In the genomic region with DNA sequence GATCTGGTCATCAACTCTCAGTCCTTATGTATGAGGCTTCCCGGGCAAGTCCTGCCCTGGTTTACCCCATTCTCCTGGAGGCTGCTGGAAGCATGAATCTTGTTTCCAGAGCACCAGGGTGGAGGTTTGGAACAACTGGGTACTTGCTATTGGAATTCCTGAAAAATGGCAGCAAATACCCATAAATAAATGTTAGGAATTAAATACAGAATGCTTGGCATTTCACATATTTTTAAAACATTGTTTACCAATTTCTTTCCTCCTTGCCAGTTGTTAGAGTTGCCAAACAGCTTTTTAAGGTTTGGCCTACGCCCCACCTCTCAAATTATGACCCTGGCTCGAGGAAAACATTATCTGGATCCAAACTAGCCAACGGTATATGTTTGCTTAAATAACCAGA, we compare ENCODE assay signal across 27 cellular contexts.
"Had no signal": no experiment of that assay in that cellular context is flagged by ENCODE, and none has a peak within 500 bp of the region (broad histone marks: within the 10 kb centered on the region; RNA-seq: fewer than 3 reads in every experiment).

No MANE protein-coding gene starts in this region.

- H3K9me3 ChIP-seq: ascending aorta had no signal

- DNase-seq: activated B cell treated with CpG ODN at 0.5 μM for 24 hours; activated CD4-positive, alpha-beta memory T cell treated with anti-CD3 and anti-CD28 coated beads for 36 hours; activated CD4-positive, alpha-beta T cell treated with anti-CD3 and anti-CD28 coated beads for 4 hours; activated CD4-positive, alpha-beta T cell treated with anti-CD3 and anti-CD28 coated beads, Interleukin-2, amount 10 ng/mL, durations not matched to agents 24 days and 14 days; activated CD4-positive, alpha-beta T cell treated with anti-CD3 and anti-CD28 coated beads, Interleukin-2, amount 50 U/mL, for 1 hour; activated CD4-positive, alpha-beta T cell treated with anti-CD3 and anti-CD28 coated beads, Interleukin-2, amount 50 U/mL, for 4 hours; activated CD4-positive, CD25-positive, alpha-beta regulatory T cell treated with anti-CD3 and anti-CD28 coated beads, Interleukin-2, amount 50 U/mL, for 72 hours; activated CD8-positive, alpha-beta memory T cell treated with anti-CD3 and anti-CD28 coated beads, Interleukin-2, amount 50 U/mL, for 4 hours; activated CD8-positive, alpha-beta T cell treated with anti-CD3 and anti-CD28 coated beads for 36 hours; activated gamma-delta T cell; activated naive CD4-positive, alpha-beta T cell treated with anti-CD3 and anti-CD28 coated beads, Interleukin-2, amount 10 ng/mL, durations not matched to agents 7 days and 5 days; activated naive CD4-positive, alpha-beta T cell treated with Interleukin-2 at 50 U/mL for 16 hours; activated naive CD8-positive, alpha-beta T cell treated with anti-CD3 and anti-CD28 coated beads, Interleukin-2, amount 10 ng/mL, durations not matched to agents 7 days and 5 days; activated naive CD8-positive, alpha-beta T cell treated with anti-CD3 and anti-CD28 coated beads, Interleukin-2, amount 50 U/mL, for 24 hours; activated T-cell treated with anti-CD3 and anti-CD28 coated beads for 4 hours; activated T-cell treated with anti-CD3 and anti-CD28 coated beads, Interleukin-2, amount 50 U/mL, for 1 hour; activated T-cell treated with anti-CD3 and anti-CD28 coated beads, Interleukin-2, amount 50 U/mL, for 4 hours; amygdala; anterior cingulate cortex; caudate nucleus; cerebellar nuclear complex; T-helper 1 cell; T-helper 2 cell; T-helper 9 cell had no signal

- H3K36me3 ChIP-seq: ascending aorta, cardiac muscle cell had no signal

- ATAC-seq: activated CD8-positive, alpha-beta T cell treated with anti-CD3 and anti-CD28 coated beads for 36 hours; activated naive CD8-positive, alpha-beta T cell treated with anti-CD3 and anti-CD28 coated beads, Interleukin-2, amount 50 U/mL, for 24 hours; activated T-cell treated with anti-CD3 and anti-CD28 coated beads, Interleukin-2, amount 50 U/mL, for 4 hours had no signal

- H3K27ac ChIP-seq: ascending aorta, cardiac muscle cell, VCaP had no signal

- H3K27me3 ChIP-seq: ascending aorta, cardiac muscle cell had no signal

- H3K4me3 ChIP-seq: ascending aorta, cardiac muscle cell had no signal
